Comparison of ENCODE assay signal across 18 cellular contexts in the genomic region with DNA sequence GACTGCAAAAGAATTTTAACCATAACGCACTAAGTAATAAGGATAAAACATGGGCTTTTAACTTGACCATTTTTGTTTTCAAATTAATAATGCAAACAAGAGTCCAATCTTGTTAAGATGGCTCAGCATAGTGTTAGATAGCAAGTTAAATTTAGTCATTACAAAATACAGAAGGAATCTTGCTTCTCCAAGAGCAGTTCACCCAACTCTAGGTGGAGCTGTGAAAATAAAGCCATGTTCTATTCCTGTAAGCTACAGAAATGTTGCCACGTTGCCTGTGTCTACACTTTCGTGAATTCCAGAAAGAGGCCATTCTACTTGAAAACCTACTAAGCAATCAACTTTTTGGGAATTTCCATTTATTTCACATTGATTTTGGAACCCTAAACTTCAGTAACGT.
DNase-seq lines count a peak whose midpoint lies in the region; ATAC-seq and TF ChIP-seq lines count a peak whose summit lies in the region.
"Had no signal": no experiment of that assay in that cellular context is flagged by ENCODE, and none has a peak within 500 bp of the region (broad histone marks: within the 10 kb centered on the region; RNA-seq: fewer than 3 reads in every experiment).

No MANE protein-coding gene starts in this region.

- no peaks in the 10 kb centered on the region for H3F3A ChIP-seq in GM23248 (ENCODE audit: insufficient read depth)

- H3K36me3 Mint-ChIP-seq in osteocyte (ENCODE audit: unreplicated experiment) (no peaks in the 10 kb centered on the region), immature natural killer cell (peaks cover 26 to 53% (median 51%) of the 10 kb centered on the region in 3 donors)

- no peaks in the 10 kb centered on the region for H3K27me3 ChIP-seq in GM23248 (replicated peaks; ENCODE audit: insufficient read depth)
- H3K27me3 ChIP-seq: dorsolateral prefrontal cortex had no signal

- H3K9me3 ChIP-seq in GM23248 (ENCODE audit: low read depth), result no peaks in the 10 kb centered on the region

- H3K4me3 Mint-ChIP-seq in osteocyte (ENCODE audit: unreplicated experiment) (no peak overlapping the region), immature natural killer cell (no peak overlapping the region)
- H3K4me3 Mint-ChIP-seq: B cell; stimulated activated memory B cell treated with anti-CD40 and anti-IgM and Interleukin-4, amounts not matched to agents 10 μg/mL and 1 μg/mL and 100 μg/mL, for 72 hours had no signal

- no peaks in the 10 kb centered on the region for H3K9me2 ChIP-seq in GM23248 (ENCODE audit: insufficient read depth)

- no peaks in the 10 kb centered on the region for H3K79me2 ChIP-seq in GM23248 (ENCODE audit: insufficient read depth)

- no peak overlapping the region for H3K9ac ChIP-seq in GM23248

- WGBS in GM23248 (ENCODE audit: low coverage in 1 of 2, low lambda C conversion rate in 2 of 2, missing lambda C conversion rate in 2 of 2), 2 experiments, result 15 to 18% methylated on average over 4 of the region's 4 CpGs

- no peaks in the 10 kb centered on the region for H3K4me1 ChIP-seq in GM23248 (ENCODE audit: insufficient read depth)

- no peak overlapping the region for H3K27ac ChIP-seq in GM23248
- H3K27ac ChIP-seq: dorsolateral prefrontal cortex had no signal

- TF ChIP-seq CTCF in fibroblast of the aortic adventitia (IDR thresholded peaks at IDR 0.05; ENCODE audit: insufficient read depth, low read length) (no peak), osteocyte (IDR thresholded peaks at IDR 0.05) (peak; percentile 10)

- no peaks in the 10 kb centered on the region for H4K20me1 ChIP-seq in GM23248 (ENCODE audit: insufficient read depth)

- no peak overlapping the region for H3K4me3 ChIP-seq in GM23248
- no peak overlapping the region for H3K4me3 ChIP-seq in fibroblast of the aortic adventitia (ENCODE audit: low read depth, low read length)
- H3K4me3 ChIP-seq: dorsolateral prefrontal cortex had no signal

- peaks cover 20% of the 10 kb centered on the region for H3K9me3 Mint-ChIP-seq in osteocyte (ENCODE audit: unreplicated experiment)
- peaks cover 2 to 10% (median 9%) of the 10 kb centered on the region in 6 donors for H3K9me3 Mint-ChIP-seq in immature natural killer cell

- TF ChIP-seq POLR2A in GM18505 (IDR thresholded peaks at IDR 0.05; ENCODE audit: borderline replicate concordance, extremely low read depth, insufficient read depth, insufficient read length), result no peak

- no peaks in the 10 kb centered on the region for H3K4me1 Mint-ChIP-seq in osteocyte (ENCODE audit: unreplicated experiment)
- peaks cover 4 to 14% of the 10 kb centered on the region in 2 donors for H3K4me1 Mint-ChIP-seq in immature natural killer cell
- H3K4me1 Mint-ChIP-seq: B cell; stimulated activated memory B cell treated with anti-CD40 and anti-IgM and Interleukin-4, amounts not matched to agents 10 μg/mL and 1 μg/mL and 100 μg/mL, for 72 hours had no signal

- H3K27me3 Mint-ChIP-seq in osteocyte (ENCODE audit: unreplicated experiment) (no peaks in the 10 kb centered on the region), immature natural killer cell (ENCODE audit: low read depth in 3 of 3) (peaks cover 0 to 3% (median 2%) of the 10 kb centered on the region in 3 donors)
- H3K27me3 Mint-ChIP-seq: B cell; stimulated activated memory B cell treated with anti-CD40 and anti-IgM and Interleukin-4, amounts not matched to agents 10 μg/mL and 1 μg/mL and 100 μg/mL, for 72 hours had no signal

- H3K27ac Mint-ChIP-seq in osteocyte (ENCODE audit: unreplicated experiment) (no peak overlapping the region), immature natural killer cell (no peak overlapping the region)
- H3K27ac Mint-ChIP-seq: B cell; stimulated activated memory B cell treated with anti-CD40 and anti-IgM and Interleukin-4, amounts not matched to agents 10 μg/mL and 1 μg/mL and 100 μg/mL, for 72 hours had no signal

- peak overlapping the region; percentile 48; the same call in 1 of the 2 replicates for H2AFZ ChIP-seq in GM23248

- no peak for ATAC-seq in GM18505 (IDR thresholded peaks at IDR 0.05; ENCODE audit: unreplicated experiment)
- ATAC-seq in GM21619 (IDR thresholded peaks at IDR 0.05; ENCODE audit: unreplicated experiment), result no peak
- ATAC-seq in HG03571 (IDR thresholded peaks at IDR 0.05; ENCODE audit: unreplicated experiment), result no peak
- ATAC-seq: stimulated activated memory B cell treated with anti-CD40 and anti-IgM and Interleukin-4, amounts not matched to agents 10 μg/mL and 1 μg/mL and 100 μg/mL, for 72 hours had no signal

- in situ Hi-C loops in GM23248 (cut with MboI), result no loop called here

- no peaks in the 10 kb centered on the region for H3K36me3 ChIP-seq in GM23248 (ENCODE audit: low read depth)

- DNase-seq in GM23248 (peak; percentile 50), RPMI7951 (ENCODE audit: low read depth) (peak; percentile 14), fibroblast of the aortic adventitia (ENCODE audit: low read depth) (peak; percentile 14), osteocyte (ENCODE audit: extremely low spot score, unreplicated experiment) (no peak), immature natural killer cell (no peak)
- DNase-seq: activated CD4-positive, alpha-beta T cell treated with anti-CD3 and anti-CD28 coated beads for 1 hour; activated T-cell treated with anti-CD3 and anti-CD28 coated beads for 4 hours; DMS53; dorsolateral prefrontal cortex; NCI-H2081; NK-92 treated with Interleukin-12 subunit alpha and Interleukin-12 subunit beta, amount 100 ng/mL, for 24 hours; stimulated activated CD4-positive, alpha-beta T cell treated with anti-CD3 and anti-CD28 coated beads, Interleukin-4, amount 100 ng/mL, for 24 hours; SW 1271 had no signal

- H3K4me2 ChIP-seq in GM23248 (ENCODE audit: unreplicated experiment), result no peak overlapping the region

Comparison
In these comparisons a context has a peak if more than half of its experiments do, and no peak if none do; other contexts are left out.
1. DNase-seq: peak in GM23248 (single experiment), RPMI7951 (single experiment) and fibroblast of the aortic adventitia (single experiment); none in osteocyte (single experiment) and immature natural killer cell (0 of 3).